Comparison of ENCODE assay signal across 8 cellular contexts in the genomic region with DNA sequence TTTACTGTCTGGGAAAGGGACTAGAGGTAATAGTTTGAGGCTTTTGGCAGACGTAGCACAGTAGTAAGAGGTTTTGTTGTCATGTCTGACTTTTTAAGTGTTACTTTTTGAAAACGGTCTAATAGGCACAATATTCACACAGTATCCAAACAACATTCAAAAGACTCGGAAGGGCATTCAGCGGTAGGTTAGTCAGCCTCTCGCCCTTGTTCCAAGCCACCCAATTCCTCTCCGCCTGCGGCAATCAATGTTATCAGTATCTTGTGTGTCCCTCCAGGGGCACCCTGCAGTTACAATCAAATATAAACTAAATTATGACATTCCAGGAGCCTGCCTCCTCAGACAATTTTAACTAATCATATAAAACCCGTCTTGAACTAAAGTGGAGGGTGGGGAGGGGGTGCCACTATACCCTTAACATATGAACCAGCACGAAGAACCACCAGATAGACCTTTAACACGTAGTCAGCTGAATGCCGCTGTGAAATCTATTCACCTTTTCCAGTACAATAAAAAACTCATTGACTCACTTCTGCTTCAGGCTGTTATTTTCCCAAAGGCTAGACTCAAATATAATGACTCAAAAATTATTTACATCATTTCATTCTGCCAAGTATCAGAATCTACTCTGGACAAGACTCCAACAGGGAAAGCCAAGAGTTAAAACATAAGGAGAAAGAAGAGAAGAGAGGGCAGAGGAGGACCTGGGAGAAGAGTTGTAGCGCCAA. TPM values are rescaled to one million over a fixed set of nuclear protein-coding genes. Genes with fewer than 3 reads are reported as not detected.
DNase-seq lines count a peak whose midpoint lies in the region; ATAC-seq and TF ChIP-seq lines count a peak whose summit lies in the region.

No MANE protein-coding gene starts in this region.

- H3K27me3 ChIP-seq in NT2/D1 (ENCODE audit: insufficient read depth, insufficient read length), result peaks cover 25% of the 10 kb centered on the region
- H3K27me3 ChIP-seq in ovary, result no peaks in the 10 kb centered on the region

- H3K9ac ChIP-seq in NT2/D1 (ENCODE audit: insufficient read length, low read depth), result no peak overlapping the region

- no peaks in the 10 kb centered on the region for H3K4me1 ChIP-seq in NT2/D1 (ENCODE audit: insufficient read depth, insufficient read length)
- H3K4me1 ChIP-seq in ovary (ENCODE audit: insufficient read depth), result peaks cover 6% of the 10 kb centered on the region

- in situ Hi-C loops in ACHN (cut with HindIII; ENCODE audit: low pct_ligation_motif_present, low pct_unique_long_range_greater_than_20kb, low sequenced_read_pairs), result no loop called here

- H3K27ac Mint-ChIP-seq in endothelial cell (ENCODE audit: unreplicated experiment), result peak overlapping the region; percentile 40

- no peak for ATAC-seq in GM18858 (IDR thresholded peaks at IDR 0.05; ENCODE audit: unreplicated experiment)

- H3K4me3 Mint-ChIP-seq in endothelial cell (ENCODE audit: unreplicated experiment), result peak overlapping the region; percentile 94

- TF ChIP-seq CTCF in endothelial cell (IDR thresholded peaks at IDR 0.05; ENCODE audit: unreplicated experiment), result no peak
- TF ChIP-seq CTCF in ovary (IDR thresholded peaks at IDR 0.05), result no peak

- H3K4me3 ChIP-seq in NT2/D1 (ENCODE audit: insufficient read length, low read depth), result peak overlapping the region; percentile 69
- peak overlapping the region; percentile 91 for H3K4me3 ChIP-seq in ovary

- H3K9me3 ChIP-seq in NT2/D1 (ENCODE audit: insufficient read depth, low read length) (no peaks in the 10 kb centered on the region), ovary (no peaks in the 10 kb centered on the region)

- H3K9me3 Mint-ChIP-seq in endothelial cell (ENCODE audit: unreplicated experiment), result no peaks in the 10 kb centered on the region

- H3K36me3 ChIP-seq in NT2/D1 (ENCODE audit: insufficient read depth, insufficient read length, low read length) (peaks cover 22% of the 10 kb centered on the region), ovary (no peaks in the 10 kb centered on the region)

- H3K4me1 Mint-ChIP-seq in endothelial cell (ENCODE audit: unreplicated experiment), result peaks cover 17% of the 10 kb centered on the region

- intact Hi-C loops in ovary (cut with DNase I), result loop anchor here in 2 of 4 donors (5.0 kb wide), 3 partner anchors 141 to 1144 kb away; no protein-coding TSS in a partner anchor

- no peaks in the 10 kb centered on the region for H3K36me3 Mint-ChIP-seq in endothelial cell (ENCODE audit: low read depth, unreplicated experiment)

- H3K27ac ChIP-seq in ovary, result peak overlapping the region; percentile 93 to 98

- H3K27me3 Mint-ChIP-seq in endothelial cell (ENCODE audit: unreplicated experiment), result peaks cover 12% of the 10 kb centered on the region

- no peak for TF ChIP-seq EP300 in ovary (IDR thresholded peaks at IDR 0.05)

- 6 to 12% (median 7%) methylated on average over 12 of the region's 12 CpGs for WGBS in ovary, 3 donors

- peak; percentile 60 for DNase-seq in EL
- no peak for DNase-seq in NT2/D1 (ENCODE audit: low read depth, low spot score)
- no peak for DNase-seq in endothelial cell (ENCODE audit: low spot score)
- no peak for DNase-seq in ovary
- no peak for DNase-seq in hepatic stellate cell (ENCODE audit: low spot score)
- no peak for DNase-seq in activated effector memory CD4-positive, alpha-beta T cell treated with anti-CD3 and anti-CD28 coated beads, Interleukin-2, amount 50 U/mL, for 16 hours
- DNase-seq in ACHN, result no peak

- TF ChIP-seq POLR2A in ovary (IDR thresholded peaks at IDR 0.05), result no peak

RNA-seq across cellular contexts. Expression of gene TENT5A, which starts 1.7 kb away (rescaled TPM):
- total RNA-seq in endothelial cell (ENCODE audit: unreplicated experiment), result 2.3 TPM
- total RNA-seq in ovary, result 10 to 100 TPM; 19.9 to 47.1 (median 29.4) TPM
- polyA plus RNA-seq in ovary, result 10 to 100 TPM; 14.6 to 46.3 TPM
